Comparison of ENCODE assay signal across 8 cellular contexts in genomic region chr5:170633235-170634041, GRCh38.
DNase-seq lines count a peak whose midpoint lies in the region; ATAC-seq and TF ChIP-seq lines count a peak whose summit lies in the region.

No MANE protein-coding gene starts in this region.

- no peaks in the 10 kb centered on the region for H3K9me3 ChIP-seq in Loucy (ENCODE audit: insufficient read depth, low read depth, low read length)
- no peaks in the 10 kb centered on the region for H3K9me3 ChIP-seq in neural cell (ENCODE audit: low read length)

- intact Hi-C loops in activated CD4-positive, alpha-beta T cell treated with anti-CD3 and anti-CD28 coated beads for 36 hours (cut with DNase I, micrococcal nuclease) = loop anchor here (1.0 to 10.0 kb wide), 6 partner anchors 29 to 531 kb away; no protein-coding TSS in a partner anchor

- no peaks in the 10 kb centered on the region for H3K9me2 ChIP-seq in Loucy (replicated peaks; ENCODE audit: low read depth, low read length)
- no peaks in the 10 kb centered on the region for H3K9me2 ChIP-seq in neural cell (ENCODE audit: insufficient read depth, low read length)

- H3K27ac Mint-ChIP-seq in activated CD4-positive, alpha-beta T cell treated with anti-CD3 and anti-CD28 coated beads for 36 hours = no peak overlapping the region

- peaks cover 5% of the 10 kb centered on the region for H3K4me1 ChIP-seq in Loucy (ENCODE audit: insufficient read depth, low read length, poor library complexity, severe bottlenecking)

- H3K9me3 Mint-ChIP-seq in activated CD4-positive, alpha-beta T cell treated with anti-CD3 and anti-CD28 coated beads for 36 hours (ENCODE audit: low read depth) = no peaks in the 10 kb centered on the region

- peak; percentile 30 for ATAC-seq in activated CD4-positive, alpha-beta T cell treated with anti-CD3 and anti-CD28 coated beads for 36 hours
- ATAC-seq in GM21619 (IDR thresholded peaks at IDR 0.05; ENCODE audit: unreplicated experiment) = no peak

- H3K4me3 ChIP-seq in Loucy (ENCODE audit: low read length, poor library complexity, severe bottlenecking) = peak overlapping the region; percentile 83
- H3K4me3 ChIP-seq in WI38 (ENCODE audit: low read depth, low read length) = peak overlapping the region; percentile 29
- H3K4me3 ChIP-seq in neural cell (ENCODE audit: low read length) = peak overlapping the region; percentile 56

- POLR2A ChIA-PET in activated CD4-positive, alpha-beta T cell treated with anti-CD3 and anti-CD28 coated beads for 36 hours (lab: Charles Lee) = interaction anchor here (0.6 kb wide), 1 partner anchor 217 kb away, joined by 3 read pairs; no protein-coding TSS in a partner anchor

- H3K4me3 Mint-ChIP-seq in activated CD4-positive, alpha-beta T cell treated with anti-CD3 and anti-CD28 coated beads for 36 hours = peak overlapping the region; percentile 33

- peak overlapping the region; percentile 28 for H3K27ac ChIP-seq in neural cell (ENCODE audit: low read length)

- H3K9ac ChIP-seq in Loucy (ENCODE audit: low read depth, low read length, poor library complexity, severe bottlenecking) (peak overlapping the region; percentile 77), neural cell (ENCODE audit: low read length) (peak overlapping the region; percentile 30)

- CTCF ChIA-PET in activated CD4-positive, alpha-beta T cell treated with anti-CD3 and anti-CD28 coated beads for 36 hours (lab: Charles Lee) = interaction anchor here (0.6 to 5.3 kb wide), 30 partner anchors 9 to 531 kb away, joined by 3 to 63 read pairs (median 3); no protein-coding TSS in a partner anchor

- TF ChIP-seq CTCF in Loucy (conservative IDR thresholded peaks at IDR 0.05; ENCODE audit: low read length) (no peak), WI38 (IDR thresholded peaks at IDR 0.05; ENCODE audit: low read depth, low read length) (no peak), neural cell (IDR thresholded peaks at IDR 0.05; ENCODE audit: poor library complexity, severe bottlenecking) (no peak)

- peak; percentile 19 for DNase-seq in activated CD4-positive, alpha-beta T cell treated with anti-CD3 and anti-CD28 coated beads for 36 hours
- DNase-seq in activated CD4-positive, alpha-beta T cell treated with anti-CD3 and anti-CD28 coated beads, Interleukin-2, amount 50 U/mL, for 1 hour = no peak
- DNase-seq in foreskin melanocyte (peak; percentile 86), HK-2 (ENCODE audit: unreplicated experiment) (no peak)

- H2AFZ ChIP-seq in Loucy (ENCODE audit: low read length) = peak overlapping the region; percentile 99
- H2AFZ ChIP-seq in neural cell (ENCODE audit: low read depth, low read length) = no peak overlapping the region

- peaks cover 7% of the 10 kb centered on the region for H3K27me3 Mint-ChIP-seq in activated CD4-positive, alpha-beta T cell treated with anti-CD3 and anti-CD28 coated beads for 36 hours

- H3K4me2 ChIP-seq in Loucy (ENCODE audit: low read depth, low read length, poor library complexity, severe bottlenecking) (peak overlapping the region; percentile 84), neural cell (ENCODE audit: low read length) (no peak overlapping the region)

- no peak for TF ChIP-seq EP300 in neural cell (conservative IDR thresholded peaks at IDR 0.05; ENCODE audit: poor library complexity, severe bottlenecking)

- H4K20me1 ChIP-seq in Loucy (ENCODE audit: insufficient read depth, low read length, poor library complexity, severe bottlenecking) = no peaks in the 10 kb centered on the region
- no peaks in the 10 kb centered on the region for H4K20me1 ChIP-seq in neural cell (ENCODE audit: insufficient read depth)

- H3K27me3 ChIP-seq in Loucy (ENCODE audit: insufficient read depth, low read length, poor library complexity, severe bottlenecking) = no peaks in the 10 kb centered on the region
- H3K27me3 ChIP-seq in neural cell (ENCODE audit: insufficient read depth, low read depth, low read length) = no peaks in the 10 kb centered on the region

- H3K36me3 ChIP-seq in Loucy (ENCODE audit: insufficient read depth, low read length) (no peaks in the 10 kb centered on the region), neural cell (ENCODE audit: insufficient read depth, low read length) (no peaks in the 10 kb centered on the region)

- TF ChIP-seq RAD21 in neural cell (conservative IDR thresholded peaks at IDR 0.05) = no peak

- H3K79me2 ChIP-seq in Loucy (ENCODE audit: insufficient read depth, low read length) (no peaks in the 10 kb centered on the region), neural cell (replicated peaks; ENCODE audit: insufficient read depth, low read length) (no peaks in the 10 kb centered on the region)

- peaks cover 15% of the 10 kb centered on the region for H3K4me1 Mint-ChIP-seq in activated CD4-positive, alpha-beta T cell treated with anti-CD3 and anti-CD28 coated beads for 36 hours

- no peaks in the 10 kb centered on the region for H3K36me3 Mint-ChIP-seq in activated CD4-positive, alpha-beta T cell treated with anti-CD3 and anti-CD28 coated beads for 36 hours (ENCODE audit: low read depth)

- no peaks in the 10 kb centered on the region for H3F3A ChIP-seq in Loucy (ENCODE audit: low read depth)
- H3F3A ChIP-seq in neural cell (ENCODE audit: insufficient read depth, low read length, poor library complexity, severe bottlenecking) = no peaks in the 10 kb centered on the region

TF ChIP-seq in neural cell, 6 proteins besides CTCF, POLR2A, EP300 and RAD21:
- no peak for TF ChIP-seq POLR2AphosphoS5 (IDR thresholded peaks at IDR 0.05)
- TF ChIP-seq TAF1 (IDR thresholded peaks at IDR 0.05; ENCODE audit: low read depth) = no peak
- TF ChIP-seq EZH2 (IDR thresholded peaks at IDR 0.05; ENCODE audit: borderline replicate concordance, insufficient read depth, low read length, poor library complexity, severe bottlenecking) = no peak
- TF ChIP-seq, protein P1, sequence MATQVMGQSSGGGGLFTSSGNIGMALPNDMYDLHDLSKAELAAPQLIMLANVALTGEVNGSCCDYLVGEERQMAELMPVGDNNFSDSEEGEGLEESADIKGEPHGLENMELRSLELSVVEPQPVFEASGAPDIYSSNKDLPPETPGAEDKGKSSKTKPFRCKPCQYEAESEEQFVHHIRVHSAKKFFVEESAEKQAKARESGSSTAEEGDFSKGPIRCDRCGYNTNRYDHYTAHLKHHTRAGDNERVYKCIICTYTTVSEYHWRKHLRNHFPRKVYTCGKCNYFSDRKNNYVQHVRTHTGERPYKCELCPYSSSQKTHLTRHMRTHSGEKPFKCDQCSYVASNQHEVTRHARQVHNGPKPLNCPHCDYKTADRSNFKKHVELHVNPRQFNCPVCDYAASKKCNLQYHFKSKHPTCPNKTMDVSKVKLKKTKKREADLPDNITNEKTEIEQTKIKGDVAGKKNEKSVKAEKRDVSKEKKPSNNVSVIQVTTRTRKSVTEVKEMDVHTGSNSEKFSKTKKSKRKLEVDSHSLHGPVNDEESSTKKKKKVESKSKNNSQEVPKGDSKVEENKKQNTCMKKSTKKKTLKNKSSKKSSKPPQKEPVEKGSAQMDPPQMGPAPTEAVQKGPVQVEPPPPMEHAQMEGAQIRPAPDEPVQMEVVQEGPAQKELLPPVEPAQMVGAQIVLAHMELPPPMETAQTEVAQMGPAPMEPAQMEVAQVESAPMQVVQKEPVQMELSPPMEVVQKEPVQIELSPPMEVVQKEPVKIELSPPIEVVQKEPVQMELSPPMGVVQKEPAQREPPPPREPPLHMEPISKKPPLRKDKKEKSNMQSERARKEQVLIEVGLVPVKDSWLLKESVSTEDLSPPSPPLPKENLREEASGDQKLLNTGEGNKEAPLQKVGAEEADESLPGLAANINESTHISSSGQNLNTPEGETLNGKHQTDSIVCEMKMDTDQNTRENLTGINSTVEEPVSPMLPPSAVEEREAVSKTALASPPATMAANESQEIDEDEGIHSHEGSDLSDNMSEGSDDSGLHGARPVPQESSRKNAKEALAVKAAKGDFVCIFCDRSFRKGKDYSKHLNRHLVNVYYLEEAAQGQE (IDR thresholded peaks at IDR 0.05; ENCODE audit: borderline replicate concordance) = no peak
- TF ChIP-seq MXI1 (conservative IDR thresholded peaks at IDR 0.05; ENCODE audit: poor library complexity, severe bottlenecking) = no peak
- no peak for TF ChIP-seq SMC3 (conservative IDR thresholded peaks at IDR 0.05; ENCODE audit: poor library complexity)

Comparison
In these comparisons a context has a peak if more than half of its experiments do, and no peak if none do; other contexts are left out.
1. DNase-seq: peak in activated CD4-positive, alpha-beta T cell treated with anti-CD3 and anti-CD28 coated beads for 36 hours (single experiment) and foreskin melanocyte (single experiment); none in activated CD4-positive, alpha-beta T cell treated with anti-CD3 and anti-CD28 coated beads, Interleukin-2, amount 50 U/mL, for 1 hour (single experiment) and HK-2 (single experiment).
2. H3K4me3 ChIP-seq: peak in every context shown above with its lines; median percentile 83 in Loucy; 56 in neural cell; 29 in WI38.